Comparison of ENCODE assay signal across 1 cellular context in genomic region chr2:203789613-203790012, GRCh38.
TF ChIP-seq lines count a peak whose summit lies in the region.

No MANE protein-coding gene starts in this region.

TF ChIP-seq in SK-N-SH treated with all-trans-retinoic acid at 6 μM for 48 hours, 23 proteins besides CTCF, POLR2A, EP300 and RAD21 (continued from another document):
- TF ChIP-seq ZFP30 (CRISPR knock-in tag; IDR thresholded peaks at IDR 0.05) (no peak), TSHZ2 (CRISPR knock-in tag; IDR thresholded peaks at IDR 0.05) (no peak), ISL1 (CRISPR knock-in tag; IDR thresholded peaks at IDR 0.05) (no peak), TCF4 (CRISPR knock-in tag; IDR thresholded peaks at IDR 0.05; ENCODE audit: borderline replicate concordance) (no peak), ESRRG (CRISPR knock-in tag; IDR thresholded peaks at IDR 0.05) (no peak)
